ENCODE assay signal across 29 cellular contexts in genomic region chr11:8586184-8586583, GRCh38. TPM values are rescaled to one million over a fixed set of nuclear protein-coding genes. Genes with fewer than 3 reads are reported as not detected.
"Had no signal": no experiment of that assay in that cellular context is flagged by ENCODE, and none has a peak within 500 bp of the region (broad histone marks: within the 10 kb centered on the region; RNA-seq: fewer than 3 reads in every experiment).

No MANE protein-coding gene starts in this region.

- H3K27me3 Mint-ChIP-seq: dendritic cell treated with granulocyte-macrophage colony-stimulating factor and Interleukin-4, amounts not matched to agents 40 ng/mL and 50 ng/mL, for 4 days; progenitor cell of endocrine pancreas had no signal

- H3K4me2 ChIP-seq: hepatocyte, neural progenitor cell, smooth muscle cell had no signal

- H3K9me3 ChIP-seq: colonic mucosa, esophagus muscularis mucosa, left lung, right lobe of liver, testis, upper lobe of left lung had no signal

- H3K27me3 ChIP-seq: colonic mucosa, esophagus muscularis mucosa, gastroesophageal sphincter, hepatocyte, left lung, neural progenitor cell, right lobe of liver, testis, upper lobe of left lung had no signal

- DNase-seq: colonic mucosa; effector CD8-positive, alpha-beta T cell; endodermal cell; foreskin keratinocyte; heart left ventricle; left cardiac atrium; left lung; mesenchymal stem cell; midbrain; naive thymus-derived CD4-positive, alpha-beta T cell; right lobe of liver; stimulated activated CD4-positive, alpha-beta T cell treated with anti-CD3 and anti-CD28 coated beads, Interleukin-2, amount 100 ng/mL, for 24 hours; stimulated activated CD4-positive, alpha-beta T cell treated with anti-CD3 and anti-CD28 coated beads, Interleukin-4, amount 100 ng/mL, for 24 hours; stimulated activated naive CD8-positive, alpha-beta T cell treated with anti-CD3 and anti-CD28 coated beads, Interleukin-15, Interleukin-2, amounts not matched to agents 100 U/mL and 50 U/mL, for 24 hours; substantia nigra; testis; tibial artery; upper lobe of left lung had no signal

- H3K79me2 ChIP-seq: hepatocyte had no signal

- H3K36me3 ChIP-seq: colonic mucosa, esophagus muscularis mucosa, gastroesophageal sphincter, heart left ventricle, left lung, neural progenitor cell, right lobe of liver, tibial artery, upper lobe of left lung had no signal

- H3K4me1 ChIP-seq: colonic mucosa, esophagus muscularis mucosa, foreskin keratinocyte, gastroesophageal sphincter, left lung, parathyroid adenoma, right lobe of liver, tibial artery, upper lobe of left lung had no signal

- H3K36me3 Mint-ChIP-seq: stimulated activated effector memory CD8-positive, alpha-beta T cell treated with anti-CD3 and anti-CD28 coated beads, Interleukin-12 subunit alpha, Interleukin-12 subunit beta, amount 100 ng/mL, for 72 hours had no signal

- H3K4me3 Mint-ChIP-seq: dendritic cell treated with granulocyte-macrophage colony-stimulating factor and Interleukin-4, amounts not matched to agents 40 ng/mL and 50 ng/mL, for 4 days; endodermal cell; naive thymus-derived CD4-positive, alpha-beta T cell; nephron; neural progenitor cell; stimulated activated effector memory CD8-positive, alpha-beta T cell treated with anti-CD3 and anti-CD28 coated beads, Interleukin-12 subunit alpha, Interleukin-12 subunit beta, amount 100 ng/mL, for 72 hours had no signal

- ATAC-seq: gastroesophageal sphincter; heart left ventricle; left lung; naive thymus-derived CD4-positive, alpha-beta T cell; right lobe of liver; stimulated activated effector memory CD8-positive, alpha-beta T cell treated with anti-CD3 and anti-CD28 coated beads, Interleukin-12 subunit alpha, Interleukin-12 subunit beta, amount 100 ng/mL, for 72 hours; stimulated activated naive CD8-positive, alpha-beta T cell treated with anti-CD3 and anti-CD28 coated beads, Interleukin-15, Interleukin-2, amounts not matched to agents 100 U/mL and 50 U/mL, for 24 hours had no signal

- H3K9me3 Mint-ChIP-seq: dendritic cell treated with granulocyte-macrophage colony-stimulating factor and Interleukin-4, amounts not matched to agents 40 ng/mL and 50 ng/mL, for 4 days; endodermal cell; nephron had no signal

- H3K27ac ChIP-seq: colonic mucosa, epithelial cell of prostate, esophagus muscularis mucosa, foreskin keratinocyte, gastroesophageal sphincter, heart left ventricle, hepatocyte, left lung, neural progenitor cell, parathyroid adenoma, right lobe of liver, testis, tibial artery, upper lobe of left lung had no signal

- H3K4me3 ChIP-seq: colonic mucosa, esophagus muscularis mucosa, gastroesophageal sphincter, heart left ventricle, hepatocyte, left lung, neural progenitor cell, right lobe of liver, smooth muscle cell, testis, tibial artery, upper lobe of left lung had no signal

- H3K9ac ChIP-seq: neural progenitor cell, parathyroid adenoma had no signal

- H3K4me1 Mint-ChIP-seq: naive thymus-derived CD4-positive, alpha-beta T cell; nephron; stimulated activated effector memory CD8-positive, alpha-beta T cell treated with anti-CD3 and anti-CD28 coated beads, Interleukin-12 subunit alpha, Interleukin-12 subunit beta, amount 100 ng/mL, for 72 hours had no signal

- H3K27ac Mint-ChIP-seq: dendritic cell treated with granulocyte-macrophage colony-stimulating factor and Interleukin-4, amounts not matched to agents 40 ng/mL and 50 ng/mL, for 4 days; endodermal cell; naive thymus-derived CD4-positive, alpha-beta T cell; nephron; neural progenitor cell; progenitor cell of endocrine pancreas; stimulated activated effector memory CD8-positive, alpha-beta T cell treated with anti-CD3 and anti-CD28 coated beads, Interleukin-12 subunit alpha, Interleukin-12 subunit beta, amount 100 ng/mL, for 72 hours had no signal

RNA-seq across cellular contexts. Expression of gene STK33, which starts 7.8 kb away (rescaled TPM):
- polyA plus RNA-seq: naive thymus-derived CD4-positive, alpha-beta T cell had no signal
